ENCODE assay signal across 15 cellular contexts in the genomic region with DNA sequence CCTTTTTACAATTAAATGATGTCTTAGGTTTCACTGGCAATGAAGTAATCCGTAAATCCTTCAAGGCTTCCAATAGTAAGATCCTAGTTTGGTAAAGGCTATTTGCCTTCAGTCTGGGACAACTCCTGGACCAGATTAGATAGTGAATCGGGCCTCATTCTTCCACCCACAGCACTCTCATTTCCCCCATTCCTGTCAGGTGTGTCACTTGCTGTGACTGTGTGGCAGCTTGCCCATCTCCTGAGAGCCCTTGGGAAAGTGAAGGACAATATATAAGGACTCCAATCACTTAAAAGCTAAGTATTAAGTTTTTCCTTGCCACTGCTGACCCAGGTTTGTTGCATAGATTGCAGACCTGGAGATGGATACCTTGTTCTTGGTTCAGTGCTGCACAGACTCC. TPM values are rescaled to one million over a fixed set of nuclear protein-coding genes. Genes with fewer than 3 reads are reported as not detected.
DNase-seq lines count a peak whose midpoint lies in the region; ATAC-seq, FAIRE-seq and TF ChIP-seq lines count a peak whose summit lies in the region.
"Had no signal": no experiment of that assay in that cellular context is flagged by ENCODE, and none has a peak within 500 bp of the region (broad histone marks: within the 10 kb centered on the region; RNA-seq: fewer than 3 reads in every experiment).

No MANE protein-coding gene starts in this region.

- H3K27me3 ChIP-seq in left ventricle myocardium inferior (ENCODE audit: low read depth) (no peaks in the 10 kb centered on the region), heart left ventricle (no peaks in the 10 kb centered on the region), lower lobe of right lung (ENCODE audit: low read depth) (no peaks in the 10 kb centered on the region)
- H3K27me3 ChIP-seq: gastroesophageal sphincter, testis had no signal

- H3K27ac ChIP-seq in left ventricle myocardium inferior (replicated peaks) (peak overlapping the region; percentile 27), heart left ventricle (peak overlapping the region in 3 of 12 donors; percentile 3 to 10 (median 4)), lower lobe of right lung (peak overlapping the region; percentile 31)
- H3K27ac ChIP-seq: A549, gastroesophageal sphincter, testis had no signal

- FAIRE-seq in urothelium cell line (lab: Jason Lieb, UNC): no peak
- FAIRE-seq: A549 had no signal

- H3K4me3 ChIP-seq in left ventricle myocardium inferior (no peak overlapping the region), heart left ventricle (no peak overlapping the region), astrocyte of the spinal cord (ENCODE audit: low read depth, low read length) (no peak overlapping the region), lower lobe of right lung (no peak overlapping the region)
- H3K4me3 ChIP-seq: A549, gastroesophageal sphincter, testis had no signal

- no peak for TF ChIP-seq POLR2A in heart left ventricle (IDR thresholded peaks at IDR 0.05)

- DNase-seq in left ventricle myocardium inferior (no peak), heart left ventricle (no peak), astrocyte of the spinal cord (ENCODE audit: low read depth, low spot score) (peak; percentile 15), lower lobe of right lung (peak; percentile 74), urothelium cell line (ENCODE audit: low spot score) (peak; percentile 40)
- DNase-seq: activated T-cell treated with anti-CD3 and anti-CD28 coated beads for 4 hours; effector CD4-positive, alpha-beta T cell; left ventricle myocardium superior; NCI-H2107; testis had no signal

- H3K36me3 ChIP-seq in left ventricle myocardium inferior (peaks cover 19% of the 10 kb centered on the region), heart left ventricle (peaks cover 0 to 24% (median 4%) of the 10 kb centered on the region in 9 donors), lower lobe of right lung (no peaks in the 10 kb centered on the region)
- H3K36me3 ChIP-seq: gastroesophageal sphincter had no signal

- 32 to 46% (median 42%) methylated on average over 2 of the region's 2 CpGs for WGBS in heart left ventricle, 4 donors

- H3K4me1 ChIP-seq in left ventricle myocardium inferior (peaks cover 75% of the 10 kb centered on the region), heart left ventricle (peaks cover 0 to 63% (median 39%) of the 10 kb centered on the region in 12 donors), lower lobe of right lung (peaks cover 27% of the 10 kb centered on the region)
- H3K4me1 ChIP-seq: testis had no signal

- intact Hi-C loops in left ventricle myocardium inferior (cut with micrococcal nuclease): no loop called here
- intact Hi-C loops in heart left ventricle (cut with DNase I): loop anchor here in 1 of 10 donors (5.0 kb wide), 1 partner anchor 76 kb away; no protein-coding TSS in a partner anchor
- intact Hi-C loops in lower lobe of right lung (cut with DNase I): no loop called here

- H3K9me3 ChIP-seq in left ventricle myocardium inferior (replicated peaks) (no peaks in the 10 kb centered on the region), heart left ventricle (no peaks in the 10 kb centered on the region), lower lobe of right lung (no peaks in the 10 kb centered on the region)
- H3K9me3 ChIP-seq: A549, gastroesophageal sphincter, testis had no signal

- in situ Hi-C loops in astrocyte of the spinal cord (cut with HindIII; ENCODE audit: low sequenced_read_pairs): no loop called here

- no peak for TF ChIP-seq CTCF in left ventricle myocardium inferior (IDR thresholded peaks at IDR 0.05; ENCODE audit: borderline replicate concordance)
- TF ChIP-seq CTCF in heart left ventricle (IDR thresholded peaks at IDR 0.05): no peak
- TF ChIP-seq CTCF in astrocyte of the spinal cord (IDR thresholded peaks at IDR 0.05; ENCODE audit: low read depth, low read length): no peak
- TF ChIP-seq CTCF in lower lobe of right lung (IDR thresholded peaks at IDR 0.05): no peak

- ATAC-seq in heart left ventricle (no peak), lower lobe of right lung (peak; percentile 87 to 91), GM19395 (IDR thresholded peaks at IDR 0.05; ENCODE audit: unreplicated experiment) (no peak), GM21381 (IDR thresholded peaks at IDR 0.05; ENCODE audit: unreplicated experiment) (no peak), HG03442 (IDR thresholded peaks at IDR 0.05; ENCODE audit: unreplicated experiment) (no peak)
- ATAC-seq: A549, gastroesophageal sphincter, left ventricle myocardium superior had no signal

RNA-seq across cellular contexts. Expression of a gene that starts 3.3 kb away (rescaled TPM):
- 61.9 TPM for total RNA-seq in left ventricle myocardium inferior
- total RNA-seq in heart left ventricle: 100 to 1,000 TPM in 2 of 9 donors, 10 to 100 TPM in 7; 34.5 to 108 (median 73.9) TPM
- polyA plus RNA-seq in heart left ventricle: 10 to 100 TPM; 10.0 to 38.5 TPM
- 22.7 TPM for total RNA-seq in lower lobe of right lung

RNA-seq across cellular contexts. Expression of a gene that starts 34.2 kb away (rescaled TPM):
- total RNA-seq in left ventricle myocardium inferior (11.4 TPM), heart left ventricle (10 to 100 TPM in 6 of 9 donors, 1 to 10 TPM in 3; 6.8 to 17.7 (median 12.5) TPM), lower lobe of right lung (13.1 TPM)
- polyA plus RNA-seq in heart left ventricle: 1 to 10 TPM; 2.3 to 8.0 TPM

Comparison
In these comparisons a context has a peak if more than half of its experiments do, and no peak if none do; other contexts are left out.
1. DNase-seq: peak in astrocyte of the spinal cord (single experiment), lower lobe of right lung (single experiment) and urothelium cell line (single experiment); none in left ventricle myocardium inferior (single experiment) and heart left ventricle (0 of 5).
2. ATAC-seq: peak in lower lobe of right lung (2 of 2); none in heart left ventricle (0 of 4), GM19395 (single experiment), GM21381 (single experiment) and HG03442 (single experiment).